In genomic region chr19:5624741-5625140, GRCh38 we compare ENCODE assay signal across 7 cellular contexts. TPM values are rescaled to one million over a fixed set of nuclear protein-coding genes. Genes with fewer than 3 reads are reported as not detected.
DNase-seq lines count a peak whose midpoint lies in the region; ATAC-seq and TF ChIP-seq lines count a peak whose summit lies in the region.

No MANE protein-coding gene starts in this region.

- no peak for TF ChIP-seq CTCF in GM23338 (conservative IDR thresholded peaks at IDR 0.05; ENCODE audit: low read depth in 2 of 2)
- TF ChIP-seq CTCF in fibroblast of the aortic adventitia (IDR thresholded peaks at IDR 0.05; ENCODE audit: insufficient read depth, low read length) = no peak

- H3K27ac ChIP-seq in GM23338 (ENCODE audit: low read depth) = no peak overlapping the region
- H3K27ac ChIP-seq in SJSA1 = no peak overlapping the region
- H3K27ac ChIP-seq in skeletal muscle tissue (ENCODE audit: low read depth, low read length) = peak overlapping the region; percentile 96

- DNase-seq in GM23338 (ENCODE audit: low spot score) = peak; percentile 24
- no peak for DNase-seq in SJSA1 (ENCODE audit: low read depth in 1 of 2, low spot score in 2 of 2)
- no peak for DNase-seq in fibroblast of the aortic adventitia (ENCODE audit: low read depth)
- no peak for DNase-seq in NCI-H2029 treated with DMSO at 0.1 percent for 48 hours (lab: John Stamatoyannopoulos, UW)
- DNase-seq in SIG-M5 treated with dmso at 0.1 percent for 504 hours (lab: John Stamatoyannopoulos, UW; ENCODE audit: unreplicated experiment) = no peak
- no peak for DNase-seq in stimulated activated CD4-positive, alpha-beta T cell treated with anti-CD3 and anti-CD28 coated beads, Interleukin-15, amount 100 ng/mL, for 24 hours

- H3K9me3 ChIP-seq in SJSA1 (replicated peaks) (no peaks in the 10 kb centered on the region), skeletal muscle tissue (ENCODE audit: control insufficient read depth in 3 of 3, low read length in 3 of 3) (no peaks in the 10 kb centered on the region)

- peaks cover 38% of the 10 kb centered on the region for H3K4me1 Mint-ChIP-seq in GM23338

- peaks cover 20% of the 10 kb centered on the region for H3K4me1 ChIP-seq in GM23338 (ENCODE audit: insufficient read depth)
- H3K4me1 ChIP-seq in SJSA1 (replicated peaks) = peaks cover 5% of the 10 kb centered on the region
- H3K4me1 ChIP-seq in skeletal muscle tissue (ENCODE audit: control insufficient read depth in 3 of 3, insufficient read depth in 3 of 3, low read length in 3 of 3) = peaks cover 63 to 74% (median 67%) of the 10 kb centered on the region in 3 donors

- peaks cover 5% of the 10 kb centered on the region for H3K9me3 Mint-ChIP-seq in GM23338

- H3K9me2 ChIP-seq in GM23338 (ENCODE audit: insufficient read depth) = no peaks in the 10 kb centered on the region

- peaks cover 25% of the 10 kb centered on the region; the same call in 1 of the 2 replicates for H3F3A ChIP-seq in GM23338 (replicated peaks; ENCODE audit: low read depth)

- ATAC-seq in GM23338 = no peak

- H3K36me3 Mint-ChIP-seq in GM23338 (ENCODE audit: low read depth) = peaks cover 77% of the 10 kb centered on the region

- H3K27ac Mint-ChIP-seq in GM23338 = no peak overlapping the region

- peaks cover 8% of the 10 kb centered on the region for H3K27me3 Mint-ChIP-seq in GM23338 (ENCODE audit: insufficient read depth, low read depth, poor library complexity)

- peaks cover 94% of the 10 kb centered on the region for H3K79me2 ChIP-seq in GM23338 (replicated peaks; ENCODE audit: insufficient read depth)

- H2AFZ ChIP-seq in GM23338 = no peak overlapping the region

- H4K20me1 ChIP-seq in GM23338 (replicated peaks; ENCODE audit: insufficient read depth) = peaks cover 66% of the 10 kb centered on the region

- H3K36me3 ChIP-seq in GM23338 (ENCODE audit: insufficient read depth) (peaks cover 42% of the 10 kb centered on the region), SJSA1 (peaks cover 83% of the 10 kb centered on the region), skeletal muscle tissue (ENCODE audit: control insufficient read depth in 3 of 3, insufficient read depth in 3 of 3, low read length in 3 of 3) (peaks cover 30 to 46% (median 45%) of the 10 kb centered on the region in 3 donors)

- peak overlapping the region; percentile 100 for H3K4me3 Mint-ChIP-seq in GM23338

- H3K4me2 ChIP-seq in GM23338 = peak overlapping the region; percentile 91

- peak overlapping the region; percentile 98 for H3K4me3 ChIP-seq in GM23338
- peak overlapping the region; percentile 89 for H3K4me3 ChIP-seq in SJSA1
- peak overlapping the region; percentile 99 for H3K4me3 ChIP-seq in fibroblast of the aortic adventitia (ENCODE audit: low read depth, low read length)
- H3K4me3 ChIP-seq in skeletal muscle tissue (ENCODE audit: low read length in 3 of 3) = peak overlapping the region; percentile 88 to 99 (median 98)

- peak overlapping the region; percentile 6 to 99 (median 98) for H3K9ac ChIP-seq in skeletal muscle tissue (ENCODE audit: low read depth in 1 of 3, low read length in 3 of 3)

- H3K27me3 ChIP-seq in GM23338 (ENCODE audit: insufficient read depth) (no peaks in the 10 kb centered on the region), SJSA1 (replicated peaks) (no peaks in the 10 kb centered on the region), skeletal muscle tissue (ENCODE audit: control insufficient read depth in 3 of 3, insufficient read depth in 3 of 3, low read length in 3 of 3) (no peaks in the 10 kb centered on the region)

TF ChIP-seq in GM23338, 12 proteins besides CTCF, POLR2A, EP300 and RAD21:
- TF ChIP-seq CREB1 (CRISPR knock-in tag; IDR thresholded peaks at IDR 0.05; ENCODE audit: low read depth) = no peak
- no peak for TF ChIP-seq ZNF331 (CRISPR knock-in tag; IDR thresholded peaks at IDR 0.05; ENCODE audit: low read depth)
- no peak for TF ChIP-seq EZH2phosphoT487 (IDR thresholded peaks at IDR 0.05; ENCODE audit: unreplicated experiment)
- no peak for TF ChIP-seq ETS1 (IDR thresholded peaks at IDR 0.05)
- TF ChIP-seq ZNF114 (CRISPR knock-in tag; IDR thresholded peaks at IDR 0.05) = no peak
- no peak for TF ChIP-seq REST (IDR thresholded peaks at IDR 0.05; ENCODE audit: unreplicated experiment)
- TF ChIP-seq EZH2 (IDR thresholded peaks at IDR 0.05; ENCODE audit: low read depth, unreplicated experiment) = no peak
- TF ChIP-seq STAT1 (IDR thresholded peaks at IDR 0.05; ENCODE audit: unreplicated experiment) = no peak
TF ChIP-seq in GM23338: peak in this region for 0.

RNA-seq across cellular contexts. Expression of gene SAFB, which starts 1.9 kb away (rescaled TPM):
- total RNA-seq in GM23338 (2014; rRNA removed; shearing (Covaris generic)) = 82.2 and 109 TPM in 2 replicates
- 76.5 and 85.2 TPM in 2 replicates for polyA plus RNA-seq in GM23338 (2016; fragmentation: Nextera tagmentation; extraction: Ambion mirVana)
- total RNA-seq in SJSA1 (2014; rRNA removed; shearing (Covaris generic)) = 41.0 and 70.9 TPM in 2 replicates
- total RNA-seq in fibroblast of the aortic adventitia (ENCODE audit: low replicate concordance) = 43.5 and 92.9 TPM in 2 replicates
- 61.1 TPM for total RNA-seq in skeletal muscle tissue

RNA-seq across cellular contexts. Expression of gene SAFB2, which starts 2.2 kb away (rescaled TPM):
- total RNA-seq in GM23338 (2014; rRNA removed; shearing (Covaris generic)) = 29.6 and 37.7 TPM in 2 replicates
- polyA plus RNA-seq in GM23338 (2016; fragmentation: Nextera tagmentation; extraction: Ambion mirVana) = 102 and 110 TPM in 2 replicates
- total RNA-seq in SJSA1 (2014; rRNA removed; shearing (Covaris generic)) = 24.1 and 25.8 TPM in 2 replicates
- total RNA-seq in fibroblast of the aortic adventitia (ENCODE audit: low replicate concordance) (36.7 and 39.9 TPM in 2 replicates), skeletal muscle tissue (23.5 TPM)

RNA-seq across cellular contexts. Expression of gene MICOS13, which starts 55.6 kb away (rescaled TPM):
- 9.1 and 15.5 TPM in 2 replicates for total RNA-seq in GM23338 (2014; rRNA removed; shearing (Covaris generic))
- 54.6 and 63.8 TPM in 2 replicates for polyA plus RNA-seq in GM23338 (2016; fragmentation: Nextera tagmentation; extraction: Ambion mirVana)
- 48.9 and 58.3 TPM in 2 replicates for total RNA-seq in SJSA1 (2014; rRNA removed; shearing (Covaris generic))
- total RNA-seq in fibroblast of the aortic adventitia (ENCODE audit: low replicate concordance) = 15.4 and 31.1 TPM in 2 replicates
- 43.3 TPM for total RNA-seq in skeletal muscle tissue

RNA-seq across cellular contexts. Expression of gene HSD11B1L, which starts 56.1 kb away (rescaled TPM):
- total RNA-seq in GM23338 (2014; rRNA removed; shearing (Covaris generic)) = 12.9 and 14.6 TPM in 2 replicates
- 17.8 and 18.4 TPM in 2 replicates for polyA plus RNA-seq in GM23338 (2016; fragmentation: Nextera tagmentation; extraction: Ambion mirVana)
- 2.1 and 5.2 TPM in 2 replicates for total RNA-seq in SJSA1 (2014; rRNA removed; shearing (Covaris generic))
- 10.8 and 17.2 TPM in 2 replicates for total RNA-seq in fibroblast of the aortic adventitia (ENCODE audit: low replicate concordance)
- total RNA-seq in skeletal muscle tissue = 4.7 TPM

RNA-seq across cellular contexts. Expression of gene TINCR, which starts 57.0 kb away (rescaled TPM):
- total RNA-seq in GM23338 (2014; rRNA removed; shearing (Covaris generic)) = 0.97 and 3.9 TPM in 2 replicates
- 0.42 and 0.94 TPM in 2 replicates for polyA plus RNA-seq in GM23338 (2016; fragmentation: Nextera tagmentation; extraction: Ambion mirVana)
- not detected in 2 replicates for total RNA-seq in SJSA1 (2014; rRNA removed; shearing (Covaris generic))
- total RNA-seq in fibroblast of the aortic adventitia (ENCODE audit: low replicate concordance) (0.08 TPM in 1 of 2 replicates, not detected in the other), skeletal muscle tissue (not detected)
